8 cellular contexts compared by ENCODE assay signal in genomic region chr9:68895741-68896478, GRCh38.
DNase-seq lines count a peak whose midpoint lies in the region; ATAC-seq lines count a peak whose summit lies in the region.

No MANE protein-coding gene starts in this region.

- peaks cover 28% of the 10 kb centered on the region for H3K4me1 ChIP-seq in adipocyte (ENCODE audit: control insufficient read depth, insufficient read depth, low read length)

- no peaks in the 10 kb centered on the region for H3K36me3 ChIP-seq in adipocyte (ENCODE audit: control insufficient read depth, insufficient read depth, low read length, severe bottlenecking)

- H3K4me3 Mint-ChIP-seq in activated CD8-positive, alpha-beta memory T cell treated with anti-CD3 and anti-CD28 coated beads, Interleukin-2, amount 10 ng/mL, durations not matched to agents 7 days and 5 days = peak overlapping the region; percentile 21

- H3K4me3 ChIP-seq in adipocyte (ENCODE audit: low read length) = peak overlapping the region; percentile 70

- H3K27me3 Mint-ChIP-seq in activated CD8-positive, alpha-beta memory T cell treated with anti-CD3 and anti-CD28 coated beads, Interleukin-2, amount 10 ng/mL, durations not matched to agents 7 days and 5 days = peaks cover 12% of the 10 kb centered on the region

- H3K36me3 Mint-ChIP-seq in activated CD8-positive, alpha-beta memory T cell treated with anti-CD3 and anti-CD28 coated beads, Interleukin-2, amount 10 ng/mL, durations not matched to agents 7 days and 5 days = peaks cover 2% of the 10 kb centered on the region

- peak; percentile 76 for ATAC-seq in activated CD8-positive, alpha-beta memory T cell treated with anti-CD3 and anti-CD28 coated beads, Interleukin-2, amount 10 ng/mL, durations not matched to agents 7 days and 5 days
- peak; percentile 87 for ATAC-seq in HG03045 (IDR thresholded peaks at IDR 0.05; ENCODE audit: unreplicated experiment)
- ATAC-seq in stimulated activated naive CD8-positive, alpha-beta T cell treated with anti-CD3 and anti-CD28 coated beads, Interleukin-15, Interleukin-2, amounts not matched to agents 100 U/mL and 50 U/mL, for 24 hours = peak; percentile 76

- H3K9me3 Mint-ChIP-seq in activated CD8-positive, alpha-beta memory T cell treated with anti-CD3 and anti-CD28 coated beads, Interleukin-2, amount 10 ng/mL, durations not matched to agents 7 days and 5 days (ENCODE audit: low read depth) = no peaks in the 10 kb centered on the region

- peaks cover 25% of the 10 kb centered on the region for H3K4me1 Mint-ChIP-seq in activated CD8-positive, alpha-beta memory T cell treated with anti-CD3 and anti-CD28 coated beads, Interleukin-2, amount 10 ng/mL, durations not matched to agents 7 days and 5 days

- peak overlapping the region; percentile 53 for H3K9ac ChIP-seq in adipocyte (ENCODE audit: low read length)

- H3K27ac Mint-ChIP-seq in activated CD8-positive, alpha-beta memory T cell treated with anti-CD3 and anti-CD28 coated beads, Interleukin-2, amount 10 ng/mL, durations not matched to agents 7 days and 5 days = peak overlapping the region; percentile 68

- DNase-seq in activated CD8-positive, alpha-beta memory T cell treated with anti-CD3 and anti-CD28 coated beads, Interleukin-2, amount 10 ng/mL, durations not matched to agents 7 days and 5 days = no peak
- DNase-seq in activated CD8-positive, alpha-beta memory T cell treated with anti-CD3 and anti-CD28 coated beads, Interleukin-2, amount 50 U/mL, for 48 hours = no peak
- no peak for DNase-seq in adipocyte (ENCODE audit: low read depth)
- DNase-seq in stimulated activated naive CD8-positive, alpha-beta T cell treated with anti-CD3 and anti-CD28 coated beads, Interleukin-15, Interleukin-2, amounts not matched to agents 100 U/mL and 50 U/mL, for 24 hours = no peak
- no peak for DNase-seq in NOMO-1 treated with DMSO at 0.1 percent for 48 hours (lab: John Stamatoyannopoulos, UW; ENCODE audit: unreplicated experiment)
- no peak for DNase-seq in ecto neural progenitor cell (ENCODE audit: low spot score)
- no peak for DNase-seq in NCI-H1694 treated with DMSO at 0.1 percent for 48 hours (lab: John Stamatoyannopoulos, UW)

- no peaks in the 10 kb centered on the region for H3K27me3 ChIP-seq in adipocyte (replicated peaks; ENCODE audit: control insufficient read depth, insufficient read depth, low read length)

- no peaks in the 10 kb centered on the region for H3K9me3 ChIP-seq in adipocyte (ENCODE audit: control insufficient read depth, low read length)

- CTCF ChIA-PET in activated CD8-positive, alpha-beta memory T cell treated with anti-CD3 and anti-CD28 coated beads, Interleukin-2, amount 10 ng/mL, durations not matched to agents 7 days and 5 days (lab: Charles Lee) = interaction anchor here (0.9 to 1.6 kb wide), 2 partner anchors 10 to 15 kb away, joined by 3 read pairs; no protein-coding TSS in a partner anchor
